Comparison of ENCODE assay signal across 35 cellular contexts in the genomic region with DNA sequence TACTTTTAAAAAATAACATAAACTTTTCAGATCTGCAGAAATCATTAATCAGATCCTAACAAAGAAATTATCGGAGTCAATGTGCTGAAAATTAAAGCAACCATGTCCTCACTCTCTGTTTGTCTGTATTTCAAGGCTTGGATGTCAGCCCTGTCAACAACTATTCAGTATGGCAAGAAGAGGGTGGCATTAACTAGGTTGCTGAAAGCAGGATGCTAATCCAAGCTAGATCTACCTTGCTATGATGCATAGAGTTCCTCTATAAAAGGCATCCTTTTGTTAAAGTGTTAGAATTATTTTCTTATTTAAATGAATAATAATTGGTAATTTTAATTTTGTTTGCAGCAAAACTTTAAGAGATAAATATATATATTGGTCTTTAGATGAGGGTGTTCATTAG.
"Had no signal": no experiment of that assay in that cellular context is flagged by ENCODE, and none has a peak within 500 bp of the region (broad histone marks: within the 10 kb centered on the region; RNA-seq: fewer than 3 reads in every experiment).

No MANE protein-coding gene starts in this region.

- H3K4me3 Mint-ChIP-seq: activated B cell treated with CpG ODN at 0.5 μM for 24 hours; activated CD4-positive, alpha-beta memory T cell treated with anti-CD3 and anti-CD28 coated beads for 36 hours; activated CD4-positive, alpha-beta T cell treated with anti-CD3 and anti-CD28 coated beads, Interleukin-2, amount 10 ng/mL, durations not matched to agents 24 days and 14 days; activated CD8-positive, alpha-beta T cell treated with anti-CD3 and anti-CD28 coated beads for 36 hours; activated naive CD4-positive, alpha-beta T cell treated with anti-CD3 and anti-CD28 coated beads for 36 hours; activated naive CD8-positive, alpha-beta T cell treated with anti-CD3 and anti-CD28 coated beads for 36 hours; activated T-cell treated with anti-CD3 and anti-CD28 coated beads, Interleukin-2, amount 50 U/mL, for 4 hours; activated T-cell treated with anti-CD3 and anti-CD28 coated beads, Interleukin-2, amount 50 U/mL, for 72 hours; activated T-helper 1 cell treated with anti-CD3 and anti-CD28 coated beads, Interleukin-12 subunit alpha, Interleukin-12 subunit beta, Interleukin-2, Interleukin-4 antibody, amounts not matched to agents 30 ng/mL and 10 ng/mL and 1 ng/mL, durations not matched to agents 14 hours and 24 hours and 36 hours; activated T-helper 17 cell treated with anti-CD3 and anti-CD28 coated beads, Interleukin-2, amount 50 U/mL, for 72 hours; central memory CD8-positive, alpha-beta T cell; T-helper 1 cell treated with Interleukin-12 subunit alpha and Interleukin-12 subunit beta and Interleukin-4 antibody, amounts not matched to agents 30 μg/mL and 1 μg/mL, for 36 hours; T-helper 2 cell treated with Interferon-gamma antibody and Interleukin-4, amounts not matched to agents 5 μg/mL and 100 μg/mL, for 36 hours had no signal

- H3K9me3 ChIP-seq: adrenal gland, body of pancreas, breast epithelium had no signal

- H3K4me3 ChIP-seq: adrenal gland, body of pancreas, breast epithelium had no signal

- DNase-seq: activated B cell treated with CpG ODN at 0.5 μM for 24 hours; activated CD4-positive, alpha-beta memory T cell treated with anti-CD3 and anti-CD28 coated beads for 36 hours; activated CD4-positive, alpha-beta T cell treated with anti-CD3 and anti-CD28 coated beads for 4 hours; activated CD4-positive, alpha-beta T cell treated with anti-CD3 and anti-CD28 coated beads, Interleukin-2, amount 10 ng/mL, durations not matched to agents 24 days and 14 days; activated CD4-positive, alpha-beta T cell treated with anti-CD3 and anti-CD28 coated beads, Interleukin-2, amount 50 U/mL, for 1 hour; activated CD4-positive, alpha-beta T cell treated with anti-CD3 and anti-CD28 coated beads, Interleukin-2, amount 50 U/mL, for 4 hours; activated CD4-positive, CD25-positive, alpha-beta regulatory T cell treated with anti-CD3 and anti-CD28 coated beads, Interleukin-2, amount 50 U/mL, for 72 hours; activated CD8-positive, alpha-beta memory T cell treated with anti-CD3 and anti-CD28 coated beads, Interleukin-2, amount 50 U/mL, for 4 hours; activated CD8-positive, alpha-beta T cell treated with anti-CD3 and anti-CD28 coated beads for 36 hours; activated effector memory CD4-positive, alpha-beta T cell treated with anti-CD3 and anti-CD28 coated beads, Interleukin-2, amount 50 U/mL, for 16 hours; activated gamma-delta T cell treated with Interleukin-2 at 50 U/mL for 16 hours; activated naive CD4-positive, alpha-beta T cell; activated naive CD4-positive, alpha-beta T cell treated with anti-CD3 and anti-CD28 coated beads for 36 hours; activated naive CD4-positive, alpha-beta T cell treated with anti-CD3 and anti-CD28 coated beads, Interleukin-2, amount 50 U/mL, for 16 hours; activated naive CD8-positive, alpha-beta T cell treated with anti-CD3 and anti-CD28 coated beads for 36 hours; activated T-cell treated with anti-CD3 and anti-CD28 coated beads for 4 hours; activated T-cell treated with anti-CD3 and anti-CD28 coated beads, Interleukin-2, amount 50 U/mL, for 1 hour; activated T-cell treated with anti-CD3 and anti-CD28 coated beads, Interleukin-2, amount 50 U/mL, for 4 hours; activated T-cell treated with anti-CD3 and anti-CD28 coated beads, Interleukin-2, amount 50 U/mL, for 72 hours; adrenal gland; amniotic stem cell; aorta; body of pancreas; brain microvascular endothelial cell; cerebellar nuclear complex; T-helper 2 cell; T-helper 9 cell had no signal

- H3K4me1 Mint-ChIP-seq: activated B cell treated with CpG ODN at 0.5 μM for 24 hours; activated CD4-positive, alpha-beta T cell treated with anti-CD3 and anti-CD28 coated beads, Interleukin-2, amount 10 ng/mL, durations not matched to agents 24 days and 14 days; activated naive CD8-positive, alpha-beta T cell treated with anti-CD3 and anti-CD28 coated beads for 36 hours; activated T-helper 17 cell treated with anti-CD3 and anti-CD28 coated beads, Interleukin-2, amount 50 U/mL, for 72 hours; central memory CD8-positive, alpha-beta T cell had no signal

- H3K27ac ChIP-seq: adrenal gland, body of pancreas, brain microvascular endothelial cell, breast epithelium, VCaP had no signal

- H3K27me3 Mint-ChIP-seq: activated B cell treated with CpG ODN at 0.5 μM for 24 hours; activated CD4-positive, alpha-beta memory T cell treated with anti-CD3 and anti-CD28 coated beads for 36 hours; activated CD4-positive, alpha-beta T cell treated with anti-CD3 and anti-CD28 coated beads, Interleukin-2, amount 10 ng/mL, durations not matched to agents 24 days and 14 days; activated CD8-positive, alpha-beta T cell treated with anti-CD3 and anti-CD28 coated beads for 36 hours; activated naive CD8-positive, alpha-beta T cell treated with anti-CD3 and anti-CD28 coated beads for 36 hours; activated T-helper 17 cell treated with anti-CD3 and anti-CD28 coated beads, Interleukin-2, amount 50 U/mL, for 72 hours; central memory CD8-positive, alpha-beta T cell had no signal

- H3K36me3 ChIP-seq: adrenal gland, brain microvascular endothelial cell, breast epithelium had no signal

- H3K4me1 ChIP-seq: adrenal gland, body of pancreas, breast epithelium had no signal

- H3K36me3 Mint-ChIP-seq: activated CD4-positive, alpha-beta memory T cell treated with anti-CD3 and anti-CD28 coated beads for 36 hours; activated naive CD4-positive, alpha-beta T cell treated with anti-CD3 and anti-CD28 coated beads, Interleukin-2, amount 50 U/mL, for 72 hours; activated naive CD8-positive, alpha-beta T cell treated with anti-CD3 and anti-CD28 coated beads for 36 hours had no signal

- H3K27ac Mint-ChIP-seq: activated B cell treated with CpG ODN at 0.5 μM for 24 hours; activated CD4-positive, alpha-beta memory T cell treated with anti-CD3 and anti-CD28 coated beads for 36 hours; activated CD4-positive, alpha-beta T cell treated with anti-CD3 and anti-CD28 coated beads, Interleukin-2, amount 10 ng/mL, durations not matched to agents 24 days and 14 days; activated CD8-positive, alpha-beta T cell treated with anti-CD3 and anti-CD28 coated beads for 36 hours; activated naive CD4-positive, alpha-beta T cell treated with anti-CD3 and anti-CD28 coated beads for 36 hours; activated naive CD4-positive, alpha-beta T cell treated with anti-CD3 and anti-CD28 coated beads, Interleukin-2, amount 50 U/mL, for 72 hours; activated naive CD8-positive, alpha-beta T cell treated with anti-CD3 and anti-CD28 coated beads for 36 hours; activated T-cell treated with anti-CD3 and anti-CD28 coated beads, Interleukin-2, amount 50 U/mL, for 72 hours; activated T-helper 1 cell treated with anti-CD3 and anti-CD28 coated beads, Interleukin-12 subunit alpha, Interleukin-12 subunit beta, Interleukin-2, Interleukin-4 antibody, amounts not matched to agents 30 ng/mL and 10 ng/mL and 1 ng/mL, durations not matched to agents 14 hours and 24 hours and 36 hours; activated T-helper 17 cell treated with anti-CD3 and anti-CD28 coated beads, Interleukin-2, amount 50 U/mL, for 72 hours; T-helper 1 cell treated with Interleukin-12 subunit alpha and Interleukin-12 subunit beta and Interleukin-4 antibody, amounts not matched to agents 30 μg/mL and 1 μg/mL, for 36 hours; T-helper 2 cell treated with Interferon-gamma antibody and Interleukin-4, amounts not matched to agents 5 μg/mL and 100 μg/mL, for 36 hours had no signal

- ATAC-seq: activated CD8-positive, alpha-beta T cell treated with anti-CD3 and anti-CD28 coated beads for 36 hours; activated naive CD4-positive, alpha-beta T cell treated with anti-CD3 and anti-CD28 coated beads, Interleukin-2, amount 50 U/mL, for 72 hours; activated T-cell treated with anti-CD3 and anti-CD28 coated beads, Interleukin-2, amount 50 U/mL, for 4 hours; activated T-cell treated with anti-CD3 and anti-CD28 coated beads, Interleukin-2, amount 50 U/mL, for 72 hours; activated T-helper 17 cell treated with anti-CD3 and anti-CD28 coated beads, Interleukin-2, amount 50 U/mL, for 72 hours; body of pancreas had no signal

- H3K27me3 ChIP-seq: adrenal gland, body of pancreas, brain microvascular endothelial cell, breast epithelium had no signal
